In the genomic region with DNA sequence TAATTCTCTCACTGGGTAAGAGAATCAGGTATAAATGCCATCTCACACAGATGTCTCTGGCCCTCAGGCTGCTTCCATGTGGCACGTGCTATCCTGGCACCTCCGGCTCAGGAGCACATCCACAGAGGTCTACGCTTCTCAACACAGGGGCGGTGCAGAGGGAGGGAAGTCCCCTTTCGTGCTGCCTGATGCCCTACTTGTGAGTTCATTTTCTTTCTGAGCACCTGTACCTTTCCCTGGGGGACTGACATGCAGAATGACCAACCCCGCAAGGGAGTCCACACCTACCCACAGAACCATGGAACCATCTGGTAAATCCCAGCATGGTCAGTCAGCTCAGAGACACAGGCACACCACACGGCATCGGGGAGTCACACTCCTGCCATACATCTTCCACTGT, we compare ENCODE assay signal across 18 cellular contexts.
A peak's percentile ranks its signal among the peaks of the same experiment; 100 is the strongest.
DNase-seq lines count a peak whose midpoint lies in the region; ATAC-seq lines count a peak whose summit lies in the region.
"Had no signal": no experiment of that assay in that cellular context is flagged by ENCODE, and none has a peak within 500 bp of the region (broad histone marks: within the 10 kb centered on the region; RNA-seq: fewer than 3 reads in every experiment).

No MANE protein-coding gene starts in this region.

- H3K4me3 Mint-ChIP-seq in activated naive CD8-positive, alpha-beta T cell treated with anti-CD3 and anti-CD28 coated beads, Interleukin-2, amount 50 U/mL, for 24 hours = no peak overlapping the region
- H3K4me3 Mint-ChIP-seq in stimulated activated naive CD8-positive, alpha-beta T cell treated with anti-CD3 and anti-CD28 coated beads, Interleukin-15, amount 100 ng/mL, for 72 hours = no peak overlapping the region

- ATAC-seq in activated naive CD4-positive, alpha-beta T cell treated with anti-CD3 and anti-CD28 coated beads, Interleukin-2, amount 50 U/mL, for 72 hours = no peak
- ATAC-seq in HG02759 (IDR thresholded peaks at IDR 0.05; ENCODE audit: unreplicated experiment) (peak; percentile 34), GM21528 (IDR thresholded peaks at IDR 0.05; ENCODE audit: low FRiP score, unreplicated experiment) (no peak)
- no peak for ATAC-seq in activated naive CD8-positive, alpha-beta T cell treated with anti-CD3 and anti-CD28 coated beads, Interleukin-2, amount 50 U/mL, for 24 hours
- ATAC-seq in stimulated activated naive CD8-positive, alpha-beta T cell treated with anti-CD3 and anti-CD28 coated beads, Interleukin-15, amount 100 ng/mL, for 72 hours = no peak
- ATAC-seq: mucosa of descending colon had no signal

- H3K36me3 Mint-ChIP-seq in activated naive CD4-positive, alpha-beta T cell treated with anti-CD3 and anti-CD28 coated beads, Interleukin-2, amount 50 U/mL, for 72 hours = peaks cover 0 to 4% of the 10 kb centered on the region in 2 donors
- peaks cover 4% of the 10 kb centered on the region for H3K36me3 Mint-ChIP-seq in activated naive CD8-positive, alpha-beta T cell treated with anti-CD3 and anti-CD28 coated beads, Interleukin-2, amount 50 U/mL, for 24 hours (ENCODE audit: low read depth)

- H3K4me1 Mint-ChIP-seq in activated naive CD8-positive, alpha-beta T cell treated with anti-CD3 and anti-CD28 coated beads, Interleukin-2, amount 50 U/mL, for 24 hours = peaks cover 61% of the 10 kb centered on the region
- H3K4me1 Mint-ChIP-seq in stimulated activated naive CD8-positive, alpha-beta T cell treated with anti-CD3 and anti-CD28 coated beads, Interleukin-15, amount 100 ng/mL, for 72 hours = peaks cover 75% of the 10 kb centered on the region

- no peak for DNase-seq in activated naive CD4-positive, alpha-beta T cell treated with anti-CD3 and anti-CD28 coated beads, Interleukin-2, amount 50 U/mL, for 72 hours (ENCODE audit: low spot score in 2 of 2)
- DNase-seq in activated naive CD4-positive, alpha-beta T cell (lab: John Stamatoyannopoulos, UW) = no peak
- no peak for DNase-seq in activated naive CD8-positive, alpha-beta T cell treated with anti-CD3 and anti-CD28 coated beads, Interleukin-2, amount 50 U/mL, for 24 hours
- DNase-seq in stimulated activated naive CD8-positive, alpha-beta T cell treated with anti-CD3 and anti-CD28 coated beads, Interleukin-15, amount 100 ng/mL, for 72 hours = no peak
- DNase-seq in GM03348 (ENCODE audit: low spot score) (no peak), D341Med (ENCODE audit: low spot score) (no peak)
- DNase-seq: activated CD4-positive, alpha-beta T cell treated with anti-CD3 and anti-CD28 coated beads for 1 hour; DMS 273 treated with DMSO at 0.1 percent for 48 hours; heart left ventricle; kidney glomerular epithelial cell; mucosa of descending colon; NCI-H1436; NCI-H510A treated with DMSO at 0.1 percent for 48 hours; Peyer's patch; posterior cingulate gyrus; spleen had no signal

- no peaks in the 10 kb centered on the region for H3K27me3 Mint-ChIP-seq in activated naive CD8-positive, alpha-beta T cell treated with anti-CD3 and anti-CD28 coated beads, Interleukin-2, amount 50 U/mL, for 24 hours
- H3K27me3 Mint-ChIP-seq in stimulated activated naive CD8-positive, alpha-beta T cell treated with anti-CD3 and anti-CD28 coated beads, Interleukin-15, amount 100 ng/mL, for 72 hours = no peaks in the 10 kb centered on the region

- H3K9me3 Mint-ChIP-seq in activated naive CD4-positive, alpha-beta T cell treated with anti-CD3 and anti-CD28 coated beads, Interleukin-2, amount 50 U/mL, for 72 hours = no peaks in the 10 kb centered on the region
- no peaks in the 10 kb centered on the region for H3K9me3 Mint-ChIP-seq in activated naive CD8-positive, alpha-beta T cell treated with anti-CD3 and anti-CD28 coated beads, Interleukin-2, amount 50 U/mL, for 24 hours
- no peaks in the 10 kb centered on the region for H3K9me3 Mint-ChIP-seq in stimulated activated naive CD8-positive, alpha-beta T cell treated with anti-CD3 and anti-CD28 coated beads, Interleukin-15, amount 100 ng/mL, for 72 hours

- peak overlapping the region; percentile 40 to 75 for H3K27ac Mint-ChIP-seq in activated naive CD4-positive, alpha-beta T cell treated with anti-CD3 and anti-CD28 coated beads, Interleukin-2, amount 50 U/mL, for 72 hours
- H3K27ac Mint-ChIP-seq in activated naive CD8-positive, alpha-beta T cell treated with anti-CD3 and anti-CD28 coated beads, Interleukin-2, amount 50 U/mL, for 24 hours = peak overlapping the region; percentile 85
- peak overlapping the region; percentile 64 to 94 for H3K27ac Mint-ChIP-seq in stimulated activated naive CD8-positive, alpha-beta T cell treated with anti-CD3 and anti-CD28 coated beads, Interleukin-15, amount 100 ng/mL, for 72 hours
